ENCODE assay signal across 2 cellular contexts in the genomic region with DNA sequence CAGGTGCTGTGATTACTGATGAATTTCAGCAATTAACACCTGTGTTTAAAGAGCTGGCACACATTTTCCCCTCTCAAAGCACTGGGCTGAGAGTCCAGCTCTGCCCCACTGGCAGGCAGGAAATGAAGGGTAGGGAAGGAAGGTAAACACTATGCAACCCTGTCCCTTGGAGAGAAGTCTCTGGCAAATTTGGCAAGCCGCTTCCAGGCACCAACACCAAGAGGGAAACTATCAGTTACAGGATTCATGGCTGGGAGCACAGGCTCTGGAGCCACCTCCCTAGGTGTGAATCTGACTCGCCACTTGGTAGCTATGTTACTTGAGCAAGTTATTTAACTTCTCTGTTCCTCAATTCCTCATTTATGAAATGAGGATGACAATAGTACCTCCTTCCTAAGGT.
TF ChIP-seq lines count a peak whose summit lies in the region.

No MANE protein-coding gene starts in this region.

TF ChIP-seq in K562, 482 proteins besides CTCF, POLR2A, EP300 and RAD21:
- no peak for TF ChIP-seq HINFP (tag; conservative IDR thresholded peaks at IDR 0.05; ENCODE audit: low read depth)
- no peak for TF ChIP-seq TCF3 (CRISPR knock-in tag; IDR thresholded peaks at IDR 0.05)
- no peak for TF ChIP-seq KAT8 (IDR thresholded peaks at IDR 0.05; ENCODE audit: low read depth)
- no peak for TF ChIP-seq ZNF12 (CRISPR knock-in tag; IDR thresholded peaks at IDR 0.05)
- TF ChIP-seq PURB (CRISPR knock-in tag; IDR thresholded peaks at IDR 0.05; ENCODE audit: low read depth) = no peak
- TF ChIP-seq ZNF124 (CRISPR knock-in tag; IDR thresholded peaks at IDR 0.05) = no peak
- TF ChIP-seq MEIS2 (IDR thresholded peaks at IDR 0.05; ENCODE audit: partially characterized antibody) = no peak
- TF ChIP-seq ESRRB (CRISPR knock-in tag; IDR thresholded peaks at IDR 0.05; ENCODE audit: borderline replicate concordance) = no peak
- TF ChIP-seq ZNF121 (CRISPR knock-in tag; conservative IDR thresholded peaks at IDR 0.05) = no peak
- no peak for TF ChIP-seq NEUROD1 (IDR thresholded peaks at IDR 0.05; ENCODE audit: borderline replicate concordance, low read depth, low read length, partially characterized antibody)
- no peak for TF ChIP-seq KDM5B (IDR thresholded peaks at IDR 0.05; ENCODE audit: insufficient replicate concordance, low read depth, low read length)
- no peak for TF ChIP-seq RBM15 (IDR thresholded peaks at IDR 0.05; ENCODE audit: insufficient read depth, low read length)
- TF ChIP-seq DIDO1 (tag; IDR thresholded peaks at IDR 0.05; ENCODE audit: low read depth) = no peak
- TF ChIP-seq PCBP1 (IDR thresholded peaks at IDR 0.05; ENCODE audit: low read depth, low read length, poor library complexity, severe bottlenecking) = no peak
- TF ChIP-seq MCM3 (IDR thresholded peaks at IDR 0.05) = no peak
- no peak for TF ChIP-seq OTX1 (CRISPR knock-in tag; IDR thresholded peaks at IDR 0.05)
- TF ChIP-seq HNRNPK (IDR thresholded peaks at IDR 0.05; ENCODE audit: low read depth, low read length, poor library complexity, severe bottlenecking) = no peak

TF ChIP-seq in HepG2, 621 proteins besides CTCF, POLR2A, EP300 and RAD21:
- no peak for TF ChIP-seq ADNP (CRISPR knock-in tag; IDR thresholded peaks at IDR 0.05)
- TF ChIP-seq ZFP36L2 (CRISPR knock-in tag; IDR thresholded peaks at IDR 0.05) = no peak
- TF ChIP-seq ZNF878 (CRISPR knock-in tag; IDR thresholded peaks at IDR 0.05) = no peak
- no peak for TF ChIP-seq ZSCAN12 (CRISPR knock-in tag; IDR thresholded peaks at IDR 0.05)
- TF ChIP-seq NONO (IDR thresholded peaks at IDR 0.05) = no peak
- no peak for TF ChIP-seq NONO (CRISPR knock-in tag; conservative IDR thresholded peaks at IDR 0.05)
- TF ChIP-seq ARNT2 (CRISPR knock-in tag; IDR thresholded peaks at IDR 0.05; ENCODE audit: low read depth) = no peak
- no peak for TF ChIP-seq BRCA1 (CRISPR knock-in tag; IDR thresholded peaks at IDR 0.05)
